8 cellular contexts compared by ENCODE assay signal in the genomic region with DNA sequence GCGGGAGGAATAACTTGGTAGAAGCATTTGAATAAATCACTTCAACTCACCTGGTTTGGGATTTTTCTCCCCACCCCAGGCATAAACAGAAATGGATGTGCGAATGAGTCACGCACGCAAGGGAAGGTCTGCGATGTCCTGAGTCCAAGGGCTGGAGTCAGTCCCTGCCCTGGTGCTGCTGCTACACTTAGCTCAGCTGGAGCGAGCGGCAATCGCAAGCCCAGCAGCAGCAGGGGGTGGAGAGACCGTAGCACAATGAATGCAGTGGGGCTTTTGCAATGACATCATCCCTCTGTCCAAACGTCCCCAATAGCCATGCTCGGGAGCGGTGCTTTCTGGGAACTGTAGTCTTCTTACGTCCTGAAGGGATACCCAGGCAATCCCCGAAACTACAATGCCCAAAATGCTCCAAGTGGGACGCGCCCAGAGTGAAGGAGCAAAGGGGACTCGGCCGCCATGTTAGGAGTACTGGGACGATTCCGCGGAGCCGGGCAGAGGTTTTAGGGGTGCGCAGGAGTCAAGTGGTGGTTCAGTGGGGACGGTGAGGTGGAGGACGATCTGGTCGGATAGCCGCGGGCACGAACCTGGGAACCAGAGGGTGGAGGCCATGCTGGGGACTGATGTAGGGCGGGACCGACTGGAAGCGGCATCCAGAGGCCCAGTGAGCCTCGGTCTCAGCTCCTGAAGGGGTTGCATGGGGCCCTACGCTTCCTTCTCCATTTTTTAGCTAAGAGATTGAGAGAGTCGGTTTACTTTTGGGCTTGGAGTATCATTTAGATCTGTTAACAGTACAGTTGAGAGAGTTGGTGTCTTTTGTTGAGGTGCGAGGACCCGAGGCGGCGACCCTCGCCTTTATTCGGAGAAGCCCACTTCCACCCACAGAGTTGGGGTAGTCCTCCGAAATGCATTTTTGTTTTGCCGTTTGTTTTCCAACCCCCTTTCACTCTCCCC. TPM values are rescaled to one million over a fixed set of nuclear protein-coding genes. Genes with fewer than 3 reads are reported as not detected.
DNase-seq lines count a peak whose midpoint lies in the region; ATAC-seq and TF ChIP-seq lines count a peak whose summit lies in the region.

A gene with protein sequence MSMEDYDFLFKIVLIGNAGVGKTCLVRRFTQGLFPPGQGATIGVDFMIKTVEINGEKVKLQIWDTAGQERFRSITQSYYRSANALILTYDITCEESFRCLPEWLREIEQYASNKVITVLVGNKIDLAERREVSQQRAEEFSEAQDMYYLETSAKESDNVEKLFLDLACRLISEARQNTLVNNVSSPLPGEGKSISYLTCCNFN (minus strand): TSS at position 257 of the 951 bp plus-strand sequence. CDS start 74,581 bp downstream, outside the sequence.

- peaks cover 32 to 56% (median 37%) of the 10 kb centered on the region in 3 donors for H3K4me1 Mint-ChIP-seq in naive B cell
- H3K4me1 Mint-ChIP-seq in stimulated activated memory B cell treated with anti-CD40 and anti-IgM and Interleukin-4, amounts not matched to agents 10 μg/mL and 1 μg/mL and 100 μg/mL, for 72 hours, result peaks cover 57% of the 10 kb centered on the region

- H3K4me1 ChIP-seq in DND-41 (ENCODE audit: insufficient read depth, low read length) (peaks cover 34% of the 10 kb centered on the region), Peyer's patch (peaks cover 0 to 33% (median 7%) of the 10 kb centered on the region in 4 donors), fibroblast of lung (ENCODE audit: control insufficient read depth, extremely low read depth, insufficient read depth, low read length) (peaks cover 10% of the 10 kb centered on the region)

- peak; percentile 75 to 94 for TF ChIP-seq POLR2A in Peyer's patch (IDR thresholded peaks at IDR 0.05)

- H2AFZ ChIP-seq in DND-41 (ENCODE audit: low read depth, low read length) (peak within 1 kb of the TSS; percentile 86), fibroblast of lung (ENCODE audit: low read length) (peak within 1 kb of the TSS; percentile 76)

- H3K9ac ChIP-seq in DND-41 (ENCODE audit: low read depth, low read length) (peak within 1 kb of the TSS; percentile 93), fibroblast of lung (ENCODE audit: insufficient read depth, low read length) (peak within 1 kb of the TSS; percentile 91)

- ATAC-seq in DND-41 (ENCODE audit: insufficient read depth, low read depth) (peak; percentile 96), GM21825 (IDR thresholded peaks at IDR 0.05; ENCODE audit: unreplicated experiment) (peak; percentile 95), naive B cell (ENCODE audit: low read depth in 2 of 2) (peak; percentile 90 to 91)
- ATAC-seq in stimulated activated memory B cell treated with anti-CD40 and anti-IgM and Interleukin-4, amounts not matched to agents 10 μg/mL and 1 μg/mL and 100 μg/mL, for 72 hours, result peak; percentile 99

- peak within 1 kb of the TSS; percentile 91 for H3K27ac ChIP-seq in DND-41 (ENCODE audit: low read length)
- peak within 1 kb of the TSS; percentile 78 for H3K27ac ChIP-seq in KOPT-K1 (ENCODE audit: low read depth, low read length, poor library complexity, severe bottlenecking)
- H3K27ac ChIP-seq in Peyer's patch, result peak within 1 kb of the TSS; percentile 89 to 96 (median 92)
- H3K27ac ChIP-seq in fibroblast of lung (ENCODE audit: insufficient read depth, low read length), result peak within 1 kb of the TSS; percentile 98

- H4K20me1 ChIP-seq in DND-41 (ENCODE audit: insufficient read depth, low read length) (no peaks in the 10 kb centered on the region), fibroblast of lung (ENCODE audit: control insufficient read depth, extremely low read depth, insufficient read depth, low read length) (no peaks in the 10 kb centered on the region)

- peaks cover 12% of the 10 kb centered on the region for H3K27me3 ChIP-seq in DND-41 (ENCODE audit: insufficient read depth, low read length, poor library complexity)
- no peaks in the 10 kb centered on the region for H3K27me3 ChIP-seq in Peyer's patch
- H3K27me3 ChIP-seq in fibroblast of lung (ENCODE audit: control insufficient read depth, insufficient read depth, low read length), result no peaks in the 10 kb centered on the region

- H3K4me3 Mint-ChIP-seq in naive B cell, result no peak within 1 kb of the TSS
- no peak within 1 kb of the TSS for H3K4me3 Mint-ChIP-seq in stimulated activated memory B cell treated with anti-CD40 and anti-IgM and Interleukin-4, amounts not matched to agents 10 μg/mL and 1 μg/mL and 100 μg/mL, for 72 hours

- no peak within 1 kb of the TSS for H3K27ac Mint-ChIP-seq in naive B cell
- no peak within 1 kb of the TSS for H3K27ac Mint-ChIP-seq in stimulated activated memory B cell treated with anti-CD40 and anti-IgM and Interleukin-4, amounts not matched to agents 10 μg/mL and 1 μg/mL and 100 μg/mL, for 72 hours

- H3K9me3 Mint-ChIP-seq in naive B cell, result no peaks in the 10 kb centered on the region
- no peaks in the 10 kb centered on the region for H3K9me3 Mint-ChIP-seq in stimulated activated memory B cell treated with anti-CD40 and anti-IgM and Interleukin-4, amounts not matched to agents 10 μg/mL and 1 μg/mL and 100 μg/mL, for 72 hours

- peak within 1 kb of the TSS; percentile 87 for H3K4me2 ChIP-seq in DND-41 (ENCODE audit: insufficient read depth, low read length)
- peak within 1 kb of the TSS; percentile 80 for H3K4me2 ChIP-seq in fibroblast of lung (ENCODE audit: extremely low read depth, insufficient read depth, low read length)

- H3K36me3 Mint-ChIP-seq in naive B cell, result peaks cover 10 to 12% of the 10 kb centered on the region in 2 donors
- H3K36me3 Mint-ChIP-seq in stimulated activated memory B cell treated with anti-CD40 and anti-IgM and Interleukin-4, amounts not matched to agents 10 μg/mL and 1 μg/mL and 100 μg/mL, for 72 hours, result peaks cover 37% of the 10 kb centered on the region

- no peaks in the 10 kb centered on the region for H3K27me3 Mint-ChIP-seq in naive B cell
- no peaks in the 10 kb centered on the region for H3K27me3 Mint-ChIP-seq in stimulated activated memory B cell treated with anti-CD40 and anti-IgM and Interleukin-4, amounts not matched to agents 10 μg/mL and 1 μg/mL and 100 μg/mL, for 72 hours

- H3K36me3 ChIP-seq in DND-41 (ENCODE audit: insufficient read depth, low read length) (peaks cover 36% of the 10 kb centered on the region), KOPT-K1 (ENCODE audit: insufficient read depth, low read length) (peaks cover 35% of the 10 kb centered on the region), Peyer's patch (peaks cover 0 to 5% (median 0%) of the 10 kb centered on the region in 3 donors), fibroblast of lung (ENCODE audit: control insufficient read depth, insufficient read depth, low read length) (peaks cover 3% of the 10 kb centered on the region)

- peak within 1 kb of the TSS; percentile 80 to 96 for H3K4me3 ChIP-seq in DND-41 (ENCODE audit: low read depth in 1 of 2, low read length in 2 of 2)
- peak within 1 kb of the TSS; percentile 60 to 79 (median 70) for H3K4me3 ChIP-seq in Peyer's patch
- peak within 1 kb of the TSS; percentile 80 to 89 (median 86) for H3K4me3 ChIP-seq in fibroblast of lung (replicated peaks in 1 of 4; ENCODE audit: control extremely low read depth in 1 of 4, insufficient read depth in 1 of 4, low read depth in 3 of 4, low read length in 4 of 4)

- H3K79me2 ChIP-seq in DND-41 (ENCODE audit: insufficient read depth, low read length) (peaks cover 29% of the 10 kb centered on the region), fibroblast of lung (ENCODE audit: control insufficient read depth, insufficient read depth, low read length) (peaks cover 63% of the 10 kb centered on the region)

- TF ChIP-seq CTCF in DND-41 (IDR thresholded peaks at IDR 0.05; ENCODE audit: borderline replicate concordance, extremely low read depth, low read length, poor library complexity, severe bottlenecking) (no peak), Peyer's patch (IDR thresholded peaks at IDR 0.05) (no peak), fibroblast of lung (conservative IDR thresholded peaks at IDR 0.05 in 1 of 2, IDR thresholded peaks at IDR 0.05 in 1 of 2; ENCODE audit: low read depth in 1 of 2, low read length in 2 of 2) (peak in 1 of 2 donors; percentile 4)

- H3K9me3 ChIP-seq in DND-41 (ENCODE audit: insufficient read depth, low read length, severe bottlenecking) (no peaks in the 10 kb centered on the region), KOPT-K1 (ENCODE audit: insufficient read depth, low read length, poor library complexity, severe bottlenecking) (no peaks in the 10 kb centered on the region), Peyer's patch (no peaks in the 10 kb centered on the region), fibroblast of lung (ENCODE audit: control insufficient read depth, insufficient read depth, low read depth, low read length) (no peaks in the 10 kb centered on the region)

- DNase-seq in DND-41, result peak; percentile 95
- DNase-seq in Peyer's patch, result peak; percentile 91 to 99 (median 97)
- peak; percentile 86 for DNase-seq in activated T-helper 1 cell treated with Interleukin-2 at 50 U/mL for 16 hours (ENCODE audit: low read depth)
- peak; percentile 100 for DNase-seq in fibroblast of lung (ENCODE audit: low read depth in 2 of 2)
- DNase-seq in naive B cell, result peak; percentile 93

RNA-seq across cellular contexts. Expression of the gene that starts here (rescaled TPM):
- total RNA-seq in Peyer's patch (10 to 100 TPM in 2 of 4 donors, 1 to 10 TPM in 2; 3.4 to 54.8 (median 11.5) TPM), fibroblast of lung (19.3 and 45.2 TPM in 2 replicates)
- polyA plus RNA-seq in fibroblast of lung (21.0 and 33.9 TPM in 2 replicates), naive B cell (ENCODE audit: low read depth in 6 of 6) (100 to 1,000 TPM; 108 to 156 (median 142) TPM)
- polyA plus RNA-seq in fibroblast of lung (2012), result 15.1 and 25.3 TPM in 2 replicates
- 8.3 and 15.3 TPM in 2 replicates for polyA minus RNA-seq in fibroblast of lung (ENCODE audit: low replicate concordance)

Comparison
In these comparisons a context has a peak if more than half of its experiments do, and no peak if none do; other contexts are left out.
1. Peak in every context shown above with its lines: DNase-seq, ATAC-seq, H3K4me3 ChIP-seq and H3K27ac ChIP-seq.